8 cellular contexts compared by ENCODE assay signal in the genomic region with DNA sequence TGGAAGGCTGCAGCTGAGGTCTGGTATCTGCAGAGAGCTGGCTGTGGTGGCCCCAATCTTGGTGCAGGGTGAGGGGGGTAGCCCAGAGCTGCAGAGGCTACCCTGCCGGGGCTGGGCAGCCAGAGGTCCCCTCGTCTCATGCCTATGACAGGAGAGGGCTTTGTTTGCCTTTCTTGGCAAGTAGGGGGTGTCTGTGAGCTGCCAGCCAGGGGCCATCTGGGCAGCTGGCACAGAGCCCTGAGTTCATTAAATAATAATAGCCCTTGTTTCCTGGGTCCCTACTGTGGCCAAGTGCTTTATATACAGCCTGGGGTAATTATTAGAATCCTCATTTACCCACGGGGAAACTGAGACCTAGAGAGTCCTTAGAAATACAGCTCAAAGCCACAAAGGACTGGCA.
DNase-seq lines count a peak whose midpoint lies in the region; ATAC-seq, FAIRE-seq and TF ChIP-seq lines count a peak whose summit lies in the region.

No MANE protein-coding gene starts in this region.

- H3K27me3 Mint-ChIP-seq in activated CD4-positive, alpha-beta memory T cell treated with anti-CD3 and anti-CD28 coated beads for 36 hours = no peaks in the 10 kb centered on the region

- intact Hi-C loops in posterior cingulate gyrus (cut with DNase I) = loop anchor here (10.0 kb wide), 1 partner anchor 62 kb away; a partner anchor contains a TSS
- intact Hi-C loops in activated CD4-positive, alpha-beta memory T cell treated with anti-CD3 and anti-CD28 coated beads for 36 hours (cut with micrococcal nuclease) = no loop called here

- DNase-seq in NCI-H524 (lab: John Stamatoyannopoulos, UW) (peak; percentile 91 to 98), fibroblast of gingiva (ENCODE audit: low read depth) (peak; percentile 18), posterior cingulate gyrus (peak; percentile 72 to 98 (median 80)), RCC 7860 (ENCODE audit: low spot score) (no peak)
- no peak for DNase-seq in activated CD4-positive, alpha-beta memory T cell treated with anti-CD3 and anti-CD28 coated beads for 36 hours

- no peak overlapping the region for H3K27ac Mint-ChIP-seq in activated CD4-positive, alpha-beta memory T cell treated with anti-CD3 and anti-CD28 coated beads for 36 hours

- no peak overlapping the region for H3K4me3 Mint-ChIP-seq in activated CD4-positive, alpha-beta memory T cell treated with anti-CD3 and anti-CD28 coated beads for 36 hours

- FAIRE-seq in RCC 7860 (lab: Jason Lieb, UNC) = no peak

- TF ChIP-seq CTCF in GM12875 (IDR thresholded peaks at IDR 0.05; ENCODE audit: borderline replicate concordance, insufficient read depth, low read depth, low read length) = peak; percentile 22; the same call in 1 of the 2 replicates

- H3K4me3 ChIP-seq in GM12875 (ENCODE audit: low read depth, low read length) = no peak overlapping the region

- no peaks in the 10 kb centered on the region for H3K4me1 Mint-ChIP-seq in activated CD4-positive, alpha-beta memory T cell treated with anti-CD3 and anti-CD28 coated beads for 36 hours (ENCODE audit: low read depth)

- CTCF ChIA-PET in activated CD4-positive, alpha-beta memory T cell treated with anti-CD3 and anti-CD28 coated beads for 36 hours (lab: Charles Lee) = interaction anchor here (0.6 to 0.7 kb wide), 2 partner anchors 220 to 538 kb away, joined by 3 read pairs; no protein-coding TSS in a partner anchor

- peaks cover 48% of the 10 kb centered on the region for H3K36me3 Mint-ChIP-seq in activated CD4-positive, alpha-beta memory T cell treated with anti-CD3 and anti-CD28 coated beads for 36 hours

- H3K9me3 Mint-ChIP-seq in activated CD4-positive, alpha-beta memory T cell treated with anti-CD3 and anti-CD28 coated beads for 36 hours = no peaks in the 10 kb centered on the region

- no peak for ATAC-seq in HG02852 (IDR thresholded peaks at IDR 0.05; ENCODE audit: unreplicated experiment)
- ATAC-seq in HG02798 (IDR thresholded peaks at IDR 0.05; ENCODE audit: poor library complexity, unreplicated experiment) = no peak

- POLR2A ChIA-PET in activated CD4-positive, alpha-beta memory T cell treated with anti-CD3 and anti-CD28 coated beads for 36 hours (lab: Charles Lee) = no interaction called here

Comparison
In these comparisons a context has a peak if more than half of its experiments do, and no peak if none do; other contexts are left out.
1. DNase-seq: peak in NCI-H524 (2 of 2), fibroblast of gingiva (single experiment) and posterior cingulate gyrus (10 of 10); none in activated CD4-positive, alpha-beta memory T cell treated with anti-CD3 and anti-CD28 coated beads for 36 hours (single experiment) and RCC 7860 (single experiment).